8 cellular contexts compared by ENCODE assay signal in the genomic region with DNA sequence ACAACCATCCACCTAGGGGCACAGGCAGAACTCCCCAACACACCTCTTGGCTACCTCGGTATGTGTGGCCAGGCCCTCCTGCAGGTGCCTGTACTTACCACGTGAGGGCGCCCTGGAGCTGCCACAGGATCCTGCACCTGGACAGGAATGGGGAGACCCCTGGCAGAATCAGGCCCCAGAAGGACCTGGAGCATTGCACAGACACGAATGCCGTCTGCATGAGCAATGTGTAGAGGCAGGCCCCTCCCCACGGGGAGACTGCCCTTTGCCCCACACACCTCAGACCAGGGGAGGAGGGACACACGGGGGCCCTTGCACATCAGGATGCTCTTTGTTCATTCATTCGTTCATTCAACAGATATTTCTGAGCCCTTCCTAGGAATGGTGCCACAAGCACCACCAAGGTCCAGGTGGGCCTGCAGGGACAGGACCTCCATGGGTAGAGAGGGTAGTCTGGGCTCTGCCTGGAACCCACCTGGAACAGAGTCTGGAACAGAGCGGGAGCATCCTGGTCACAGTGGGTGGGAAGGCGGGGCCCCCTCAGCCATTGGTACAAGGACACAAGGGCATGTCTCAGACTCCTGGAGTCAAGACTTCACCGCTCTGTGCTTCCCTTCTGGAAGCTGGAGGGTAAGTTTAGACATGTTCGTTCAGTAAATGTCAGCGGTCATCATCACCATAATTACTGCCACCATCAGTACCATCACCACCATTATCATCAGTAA. TPM values are rescaled to one million over a fixed set of nuclear protein-coding genes. Genes with fewer than 3 reads are reported as not detected.
A peak's percentile ranks its signal among the peaks of the same experiment; 100 is the strongest.
DNase-seq lines count a peak whose midpoint lies in the region; ATAC-seq and TF ChIP-seq lines count a peak whose summit lies in the region.

No MANE protein-coding gene starts in this region.

- no peaks in the 10 kb centered on the region for H3K79me2 ChIP-seq in OCI-LY3 (ENCODE audit: low read length)

- CTCF ChIA-PET in GM10248 (lab: Yijun Ruan, JAX), result interaction anchor here (0.6 to 1.8 kb wide), 15 partner anchors 9 to 211 kb away, joined by 3 to 13 read pairs (median 4); no protein-coding TSS in a partner anchor

- H3K4me3 ChIP-seq in OCI-LY3 (ENCODE audit: low read length) (no peak overlapping the region), heart left ventricle (no peak overlapping the region)

- 50 to 57% (median 53%) methylated on average over 10 to 13 of the region's 13 CpGs for WGBS in heart left ventricle, 4 donors

- intact Hi-C loops in activated T-helper 2 cell treated with anti-CD3 and anti-CD28 coated beads, Interferon-gamma antibody, Interleukin-2, Interleukin-4, amounts not matched to agents 10 μg/mL and 5 μg/mL and 100 μg/mL, durations not matched to agents 14 hours and 24 hours and 36 hours (cut with micrococcal nuclease), result loop anchor here (5.0 kb wide), 1 partner anchor 126 kb away; no protein-coding TSS in a partner anchor
- intact Hi-C loops in heart left ventricle (cut with DNase I), result no loop called here

- H3K27ac ChIP-seq in OCI-LY3 (ENCODE audit: low read length) (no peak overlapping the region), heart left ventricle (no peak overlapping the region)

- H3K4me1 Mint-ChIP-seq in activated T-helper 2 cell treated with anti-CD3 and anti-CD28 coated beads, Interferon-gamma antibody, Interleukin-2, Interleukin-4, amounts not matched to agents 10 μg/mL and 5 μg/mL and 100 μg/mL, durations not matched to agents 14 hours and 24 hours and 36 hours (ENCODE audit: low read depth), result no peaks in the 10 kb centered on the region

- H3K27me3 ChIP-seq in OCI-LY3 (ENCODE audit: low read depth, low read length) (0 out of 2 replicates have a peak, but pooled peaks cover 6% of the 10 kb centered on the region), heart left ventricle (peaks cover 18 to 52% (median 35%) of the 10 kb centered on the region in 9 donors)

- POLR2A ChIA-PET in GM10248 (lab: Yijun Ruan, JAX), result no interaction called here

- peak; percentile 95 for TF ChIP-seq CTCF in GM10248 (IDR thresholded peaks at IDR 0.05; ENCODE audit: control extremely low read depth, extremely low read depth, low read depth, missing control alignments)
- peak; percentile 82 for TF ChIP-seq CTCF in OCI-LY3 (IDR thresholded peaks at IDR 0.05; ENCODE audit: low read depth, low read length)
- peak; percentile 48 to 81 (median 64) for TF ChIP-seq CTCF in heart left ventricle (IDR thresholded peaks at IDR 0.05)

- no peaks in the 10 kb centered on the region for H4K20me1 ChIP-seq in OCI-LY3 (ENCODE audit: insufficient read depth, low read length)

- H3K36me3 ChIP-seq in OCI-LY3 (replicated peaks; ENCODE audit: low read depth, low read length), result no peaks in the 10 kb centered on the region
- no peaks in the 10 kb centered on the region for H3K36me3 ChIP-seq in heart left ventricle

- no peak overlapping the region for H3K4me2 ChIP-seq in OCI-LY3 (ENCODE audit: low read length)

- H3K9me3 ChIP-seq in OCI-LY3 (ENCODE audit: insufficient read depth, low read length) (no peaks in the 10 kb centered on the region), heart left ventricle (no peaks in the 10 kb centered on the region)

- H3K9me3 Mint-ChIP-seq in activated T-helper 2 cell treated with anti-CD3 and anti-CD28 coated beads, Interferon-gamma antibody, Interleukin-2, Interleukin-4, amounts not matched to agents 10 μg/mL and 5 μg/mL and 100 μg/mL, durations not matched to agents 14 hours and 24 hours and 36 hours, result no peaks in the 10 kb centered on the region

- no peak overlapping the region for H2AFZ ChIP-seq in OCI-LY3 (ENCODE audit: low read depth, low read length)

- H3K4me1 ChIP-seq in OCI-LY3 (ENCODE audit: low read length), result peaks cover 2% of the 10 kb centered on the region; the same call in 1 of the 2 replicates
- peaks cover 0 to 11% (median 6%) of the 10 kb centered on the region in 12 donors for H3K4me1 ChIP-seq in heart left ventricle

- ATAC-seq in heart left ventricle (peak in 1 of 4 donors; percentile 25), GM18909 (IDR thresholded peaks at IDR 0.05; ENCODE audit: poor library complexity, unreplicated experiment) (no peak), HG03045 (IDR thresholded peaks at IDR 0.05; ENCODE audit: unreplicated experiment) (no peak)

- H3K27me3 Mint-ChIP-seq in activated T-helper 2 cell treated with anti-CD3 and anti-CD28 coated beads, Interferon-gamma antibody, Interleukin-2, Interleukin-4, amounts not matched to agents 10 μg/mL and 5 μg/mL and 100 μg/mL, durations not matched to agents 14 hours and 24 hours and 36 hours (ENCODE audit: low read depth), result peaks cover 16% of the 10 kb centered on the region

- TF ChIP-seq POLR2A in heart left ventricle (IDR thresholded peaks at IDR 0.05), result no peak

- H3K4me3 Mint-ChIP-seq in activated T-helper 2 cell treated with anti-CD3 and anti-CD28 coated beads, Interferon-gamma antibody, Interleukin-2, Interleukin-4, amounts not matched to agents 10 μg/mL and 5 μg/mL and 100 μg/mL, durations not matched to agents 14 hours and 24 hours and 36 hours (ENCODE audit: low read depth), result no peak overlapping the region

- no peak overlapping the region for H3K9ac ChIP-seq in OCI-LY3 (ENCODE audit: low read length)

- DNase-seq in 8988T (peak; percentile 89), GM10248 (ENCODE audit: extremely low spot score) (peak; percentile 82), heart left ventricle (peak in 1 of 5 donors; percentile 43)
- peak; percentile 25 for DNase-seq in activated T-helper 2 cell treated with anti-CD3 and anti-CD28 coated beads, Interferon-gamma antibody, Interleukin-2, Interleukin-4, amounts not matched to agents 10 μg/mL and 5 μg/mL and 100 μg/mL, durations not matched to agents 14 hours and 24 hours and 36 hours (ENCODE audit: low spot score)
- peak; percentile 13 to 36 for DNase-seq in stimulated activated CD4-positive, alpha-beta T cell treated with anti-CD3 and anti-CD28 coated beads, Interleukin-12 subunit alpha, Interleukin-12 subunit beta, amount 100 ng/mL, for 24 hours (ENCODE audit: low read depth in 2 of 2)

- no peaks in the 10 kb centered on the region for H3K36me3 Mint-ChIP-seq in activated T-helper 2 cell treated with anti-CD3 and anti-CD28 coated beads, Interferon-gamma antibody, Interleukin-2, Interleukin-4, amounts not matched to agents 10 μg/mL and 5 μg/mL and 100 μg/mL, durations not matched to agents 14 hours and 24 hours and 36 hours (ENCODE audit: low read depth)

- H3K27ac Mint-ChIP-seq in activated T-helper 2 cell treated with anti-CD3 and anti-CD28 coated beads, Interferon-gamma antibody, Interleukin-2, Interleukin-4, amounts not matched to agents 10 μg/mL and 5 μg/mL and 100 μg/mL, durations not matched to agents 14 hours and 24 hours and 36 hours, result no peak overlapping the region

RNA-seq across cellular contexts. Expression of a gene that starts 32.3 kb away (rescaled TPM):
- total RNA-seq in activated T-helper 2 cell treated with anti-CD3 and anti-CD28 coated beads, Interferon-gamma antibody, Interleukin-2, Interleukin-4, amounts not matched to agents 10 μg/mL and 5 μg/mL and 100 μg/mL, durations not matched to agents 14 hours and 24 hours and 36 hours, result 43.7 and 44.7 TPM in 2 replicates
- total RNA-seq in heart left ventricle, result 10 to 100 TPM; 21.4 to 38.2 (median 22.6) TPM
- polyA plus RNA-seq in heart left ventricle, result 10 to 100 TPM; 14.7 to 20.2 TPM

RNA-seq across cellular contexts. Expression of a gene that starts 52.1 kb away (rescaled TPM):
- not detected in 2 replicates for total RNA-seq in activated T-helper 2 cell treated with anti-CD3 and anti-CD28 coated beads, Interferon-gamma antibody, Interleukin-2, Interleukin-4, amounts not matched to agents 10 μg/mL and 5 μg/mL and 100 μg/mL, durations not matched to agents 14 hours and 24 hours and 36 hours
- 1 to 10 TPM in 2 of 9 donors, under 1 TPM in 4, not detected in 3; 0.20 to 5.6 (median 0.50) TPM for total RNA-seq in heart left ventricle
- not detected for polyA plus RNA-seq in heart left ventricle
